1 cellular context compared by ENCODE assay signal in the genomic region with DNA sequence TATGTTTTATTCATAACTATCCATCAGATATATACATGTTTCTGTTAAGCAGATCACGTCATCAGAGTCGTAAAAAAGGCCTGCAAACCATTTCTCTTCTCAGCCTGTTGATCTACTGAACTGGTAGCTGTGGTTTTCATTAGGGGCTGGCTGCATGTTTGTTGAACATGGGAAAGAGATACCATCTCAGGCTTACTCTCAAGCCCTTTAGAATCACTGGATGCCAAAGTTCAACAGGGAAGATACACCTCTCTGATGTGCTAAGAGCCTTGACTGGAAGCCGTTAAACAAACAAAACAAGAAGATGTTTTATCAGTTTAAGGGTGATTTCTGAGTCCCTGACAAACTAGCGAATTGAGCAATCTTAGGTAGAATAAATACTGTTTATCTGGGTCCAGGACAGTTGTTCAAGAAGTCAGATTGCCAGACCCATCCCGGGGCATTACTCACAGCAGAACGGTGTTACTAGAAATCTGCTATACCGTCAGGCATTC.
A peak's percentile ranks its signal among the peaks of the same experiment; 100 is the strongest.
TF ChIP-seq lines count a peak whose summit lies in the region.

No MANE protein-coding gene starts in this region.

TF ChIP-seq in HepG2, 621 proteins besides CTCF, POLR2A, EP300 and RAD21 (continued from another document and continues in another):
- TF ChIP-seq, protein P1, sequence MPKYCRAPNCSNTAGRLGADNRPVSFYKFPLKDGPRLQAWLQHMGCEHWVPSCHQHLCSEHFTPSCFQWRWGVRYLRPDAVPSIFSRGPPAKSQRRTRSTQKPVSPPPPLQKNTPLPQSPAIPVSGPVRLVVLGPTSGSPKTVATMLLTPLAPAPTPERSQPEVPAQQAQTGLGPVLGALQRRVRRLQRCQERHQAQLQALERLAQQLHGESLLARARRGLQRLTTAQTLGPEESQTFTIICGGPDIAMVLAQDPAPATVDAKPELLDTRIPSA (CRISPR knock-in tag; IDR thresholded peaks at IDR 0.05; ENCODE audit: borderline replicate concordance) = no peak
- TF ChIP-seq LCORL (IDR thresholded peaks at IDR 0.05) = no peak
- peak; percentile 77 for TF ChIP-seq LCORL (CRISPR knock-in tag; IDR thresholded peaks at IDR 0.05)
- TF ChIP-seq, protein P2, sequence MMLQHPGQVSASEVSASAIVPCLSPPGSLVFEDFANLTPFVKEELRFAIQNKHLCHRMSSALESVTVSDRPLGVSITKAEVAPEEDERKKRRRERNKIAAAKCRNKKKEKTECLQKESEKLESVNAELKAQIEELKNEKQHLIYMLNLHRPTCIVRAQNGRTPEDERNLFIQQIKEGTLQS (CRISPR knock-in tag; IDR thresholded peaks at IDR 0.05) = 0 out of 2 replicates have a peak, but pooled peaks have one; percentile 26
- TF ChIP-seq FOXK1 (CRISPR knock-in tag; IDR thresholded peaks at IDR 0.05; ENCODE audit: borderline replicate concordance, low read depth) = peak; percentile 74; the same call in 1 of the 2 replicates
- TF ChIP-seq XRCC5 (optimal IDR thresholded peaks at IDR 0.05; ENCODE audit: low read length) = no peak
- TF ChIP-seq, protein P3, sequence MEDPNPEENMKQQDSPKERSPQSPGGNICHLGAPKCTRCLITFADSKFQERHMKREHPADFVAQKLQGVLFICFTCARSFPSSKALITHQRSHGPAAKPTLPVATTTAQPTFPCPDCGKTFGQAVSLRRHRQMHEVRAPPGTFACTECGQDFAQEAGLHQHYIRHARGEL (CRISPR knock-in tag; IDR thresholded peaks at IDR 0.05) = no peak
- TF ChIP-seq, protein P4, sequence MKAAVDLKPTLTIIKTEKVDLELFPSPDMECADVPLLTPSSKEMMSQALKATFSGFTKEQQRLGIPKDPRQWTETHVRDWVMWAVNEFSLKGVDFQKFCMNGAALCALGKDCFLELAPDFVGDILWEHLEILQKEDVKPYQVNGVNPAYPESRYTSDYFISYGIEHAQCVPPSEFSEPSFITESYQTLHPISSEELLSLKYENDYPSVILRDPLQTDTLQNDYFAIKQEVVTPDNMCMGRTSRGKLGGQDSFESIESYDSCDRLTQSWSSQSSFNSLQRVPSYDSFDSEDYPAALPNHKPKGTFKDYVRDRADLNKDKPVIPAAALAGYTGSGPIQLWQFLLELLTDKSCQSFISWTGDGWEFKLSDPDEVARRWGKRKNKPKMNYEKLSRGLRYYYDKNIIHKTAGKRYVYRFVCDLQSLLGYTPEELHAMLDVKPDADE (CRISPR knock-in tag; IDR thresholded peaks at IDR 0.05) = no peak
- peak; percentile 29; the same call in 1 of the 2 replicates for TF ChIP-seq ATF1 (CRISPR knock-in tag; IDR thresholded peaks at IDR 0.05)
- TF ChIP-seq ZNF20 (CRISPR knock-in tag; IDR thresholded peaks at IDR 0.05) = no peak
- peak; percentile 43; the same call in 1 of the 2 replicates for TF ChIP-seq HOXA5 (CRISPR knock-in tag; IDR thresholded peaks at IDR 0.05)
- no peak for TF ChIP-seq U2AF1 (optimal IDR thresholded peaks at IDR 0.05; ENCODE audit: low read depth, low read length)
- TF ChIP-seq, protein P5, sequence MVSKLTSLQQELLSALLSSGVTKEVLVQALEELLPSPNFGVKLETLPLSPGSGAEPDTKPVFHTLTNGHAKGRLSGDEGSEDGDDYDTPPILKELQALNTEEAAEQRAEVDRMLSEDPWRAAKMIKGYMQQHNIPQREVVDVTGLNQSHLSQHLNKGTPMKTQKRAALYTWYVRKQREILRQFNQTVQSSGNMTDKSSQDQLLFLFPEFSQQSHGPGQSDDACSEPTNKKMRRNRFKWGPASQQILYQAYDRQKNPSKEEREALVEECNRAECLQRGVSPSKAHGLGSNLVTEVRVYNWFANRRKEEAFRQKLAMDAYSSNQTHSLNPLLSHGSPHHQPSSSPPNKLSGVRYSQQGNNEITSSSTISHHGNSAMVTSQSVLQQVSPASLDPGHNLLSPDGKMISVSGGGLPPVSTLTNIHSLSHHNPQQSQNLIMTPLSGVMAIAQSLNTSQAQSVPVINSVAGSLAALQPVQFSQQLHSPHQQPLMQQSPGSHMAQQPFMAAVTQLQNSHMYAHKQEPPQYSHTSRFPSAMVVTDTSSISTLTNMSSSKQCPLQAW (CRISPR knock-in tag; IDR thresholded peaks at IDR 0.05) = no peak
- TF ChIP-seq ZNF878 (CRISPR knock-in tag; IDR thresholded peaks at IDR 0.05) = no peak
- peak; percentile 58; the same call in 1 of the 2 replicates for TF ChIP-seq IRF2 (CRISPR knock-in tag; IDR thresholded peaks at IDR 0.05)
- no peak for TF ChIP-seq FOXP1 (IDR thresholded peaks at IDR 0.05)
- peak; percentile 94 for TF ChIP-seq FOXP1 (CRISPR knock-in tag; IDR thresholded peaks at IDR 0.05)
- TF ChIP-seq, protein P6, sequence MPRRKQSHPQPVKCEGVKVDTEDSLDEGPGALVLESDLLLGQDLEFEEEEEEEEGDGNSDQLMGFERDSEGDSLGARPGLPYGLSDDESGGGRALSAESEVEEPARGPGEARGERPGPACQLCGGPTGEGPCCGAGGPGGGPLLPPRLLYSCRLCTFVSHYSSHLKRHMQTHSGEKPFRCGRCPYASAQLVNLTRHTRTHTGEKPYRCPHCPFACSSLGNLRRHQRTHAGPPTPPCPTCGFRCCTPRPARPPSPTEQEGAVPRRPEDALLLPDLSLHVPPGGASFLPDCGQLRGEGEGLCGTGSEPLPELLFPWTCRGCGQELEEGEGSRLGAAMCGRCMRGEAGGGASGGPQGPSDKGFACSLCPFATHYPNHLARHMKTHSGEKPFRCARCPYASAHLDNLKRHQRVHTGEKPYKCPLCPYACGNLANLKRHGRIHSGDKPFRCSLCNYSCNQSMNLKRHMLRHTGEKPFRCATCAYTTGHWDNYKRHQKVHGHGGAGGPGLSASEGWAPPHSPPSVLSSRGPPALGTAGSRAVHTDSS (CRISPR knock-in tag; conservative IDR thresholded peaks at IDR 0.05) = no peak
- TF ChIP-seq, protein P7, sequence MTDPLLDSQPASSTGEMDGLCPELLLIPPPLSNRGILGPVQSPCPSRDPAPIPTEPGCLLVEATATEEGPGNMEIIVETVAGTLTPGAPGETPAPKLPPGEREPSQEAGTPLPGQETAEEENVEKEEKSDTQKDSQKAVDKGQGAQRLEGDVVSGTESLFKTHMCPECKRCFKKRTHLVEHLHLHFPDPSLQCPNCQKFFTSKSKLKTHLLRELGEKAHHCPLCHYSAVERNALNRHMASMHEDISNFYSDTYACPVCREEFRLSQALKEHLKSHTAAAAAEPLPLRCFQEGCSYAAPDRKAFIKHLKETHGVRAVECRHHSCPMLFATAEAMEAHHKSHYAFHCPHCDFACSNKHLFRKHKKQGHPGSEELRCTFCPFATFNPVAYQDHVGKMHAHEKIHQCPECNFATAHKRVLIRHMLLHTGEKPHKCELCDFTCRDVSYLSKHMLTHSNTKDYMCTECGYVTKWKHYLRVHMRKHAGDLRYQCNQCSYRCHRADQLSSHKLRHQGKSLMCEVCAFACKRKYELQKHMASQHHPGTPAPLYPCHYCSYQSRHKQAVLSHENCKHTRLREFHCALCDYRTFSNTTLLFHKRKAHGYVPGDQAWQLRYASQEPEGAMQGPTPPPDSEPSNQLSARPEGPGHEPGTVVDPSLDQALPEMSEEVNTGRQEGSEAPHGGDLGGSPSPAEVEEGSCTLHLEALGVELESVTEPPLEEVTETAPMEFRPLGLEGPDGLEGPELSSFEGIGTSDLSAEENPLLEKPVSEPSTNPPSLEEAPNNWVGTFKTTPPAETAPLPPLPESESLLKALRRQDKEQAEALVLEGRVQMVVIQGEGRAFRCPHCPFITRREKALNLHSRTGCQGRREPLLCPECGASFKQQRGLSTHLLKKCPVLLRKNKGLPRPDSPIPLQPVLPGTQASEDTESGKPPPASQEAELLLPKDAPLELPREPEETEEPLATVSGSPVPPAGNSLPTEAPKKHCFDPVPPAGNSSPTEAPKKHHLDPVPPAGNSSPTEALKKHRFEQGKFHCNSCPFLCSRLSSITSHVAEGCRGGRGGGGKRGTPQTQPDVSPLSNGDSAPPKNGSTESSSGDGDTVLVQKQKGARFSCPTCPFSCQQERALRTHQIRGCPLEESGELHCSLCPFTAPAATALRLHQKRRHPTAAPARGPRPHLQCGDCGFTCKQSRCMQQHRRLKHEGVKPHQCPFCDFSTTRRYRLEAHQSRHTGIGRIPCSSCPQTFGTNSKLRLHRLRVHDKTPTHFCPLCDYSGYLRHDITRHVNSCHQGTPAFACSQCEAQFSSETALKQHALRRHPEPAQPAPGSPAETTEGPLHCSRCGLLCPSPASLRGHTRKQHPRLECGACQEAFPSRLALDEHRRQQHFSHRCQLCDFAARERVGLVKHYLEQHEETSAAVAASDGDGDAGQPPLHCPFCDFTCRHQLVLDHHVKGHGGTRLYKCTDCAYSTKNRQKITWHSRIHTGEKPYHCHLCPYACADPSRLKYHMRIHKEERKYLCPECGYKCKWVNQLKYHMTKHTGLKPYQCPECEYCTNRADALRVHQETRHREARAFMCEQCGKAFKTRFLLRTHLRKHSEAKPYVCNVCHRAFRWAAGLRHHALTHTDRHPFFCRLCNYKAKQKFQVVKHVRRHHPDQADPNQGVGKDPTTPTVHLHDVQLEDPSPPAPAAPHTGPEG (CRISPR knock-in tag; IDR thresholded peaks at IDR 0.05) = no peak
- no peak for TF ChIP-seq ZNF570 (CRISPR knock-in tag; IDR thresholded peaks at IDR 0.05; ENCODE audit: borderline replicate concordance)
- no peak for TF ChIP-seq RBM22 (optimal IDR thresholded peaks at IDR 0.05; ENCODE audit: low read length)
- no peak for TF ChIP-seq ARNT2 (CRISPR knock-in tag; IDR thresholded peaks at IDR 0.05; ENCODE audit: low read depth)
- TF ChIP-seq ERF (CRISPR knock-in tag; IDR thresholded peaks at IDR 0.05) = peak; percentile 53; the same call in 1 of the 2 replicates
- no peak for TF ChIP-seq TOE1 (CRISPR knock-in tag; IDR thresholded peaks at IDR 0.05)
- no peak for TF ChIP-seq ZNF589 (CRISPR knock-in tag; conservative IDR thresholded peaks at IDR 0.05)
- TF ChIP-seq ETV5 (CRISPR knock-in tag; IDR thresholded peaks at IDR 0.05; ENCODE audit: borderline replicate concordance) = no peak
- TF ChIP-seq MBD4 (IDR thresholded peaks at IDR 0.05; ENCODE audit: borderline replicate concordance, low read length) = peak; percentile 67; the same call in 1 of the 2 replicates
- TF ChIP-seq ZNF724P (CRISPR knock-in tag; IDR thresholded peaks at IDR 0.05; ENCODE audit: borderline replicate concordance) = no peak
- no peak for TF ChIP-seq CC2D1A (CRISPR knock-in tag; IDR thresholded peaks at IDR 0.05)
- peak; percentile 67 to 79; a peak in 3 of 4 replicates for TF ChIP-seq NR2F1 (CRISPR knock-in tag; IDR thresholded peaks at IDR 0.05)
- TF ChIP-seq, protein P8, sequence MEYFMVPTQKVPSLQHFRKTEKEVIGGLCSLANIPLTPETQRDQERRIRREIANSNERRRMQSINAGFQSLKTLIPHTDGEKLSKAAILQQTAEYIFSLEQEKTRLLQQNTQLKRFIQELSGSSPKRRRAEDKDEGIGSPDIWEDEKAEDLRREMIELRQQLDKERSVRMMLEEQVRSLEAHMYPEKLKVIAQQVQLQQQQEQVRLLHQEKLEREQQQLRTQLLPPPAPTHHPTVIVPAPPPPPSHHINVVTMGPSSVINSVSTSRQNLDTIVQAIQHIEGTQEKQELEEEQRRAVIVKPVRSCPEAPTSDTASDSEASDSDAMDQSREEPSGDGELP (IDR thresholded peaks at IDR 0.05; ENCODE audit: borderline replicate concordance, low read depth) = peak; percentile 34; the same call in 1 of the 2 replicates
- no peak for TF ChIP-seq CCDC6 (CRISPR knock-in tag; IDR thresholded peaks at IDR 0.05)
- no peak for TF ChIP-seq JUN (CRISPR knock-in tag; IDR thresholded peaks at IDR 0.05)
- TF ChIP-seq, protein P9, sequence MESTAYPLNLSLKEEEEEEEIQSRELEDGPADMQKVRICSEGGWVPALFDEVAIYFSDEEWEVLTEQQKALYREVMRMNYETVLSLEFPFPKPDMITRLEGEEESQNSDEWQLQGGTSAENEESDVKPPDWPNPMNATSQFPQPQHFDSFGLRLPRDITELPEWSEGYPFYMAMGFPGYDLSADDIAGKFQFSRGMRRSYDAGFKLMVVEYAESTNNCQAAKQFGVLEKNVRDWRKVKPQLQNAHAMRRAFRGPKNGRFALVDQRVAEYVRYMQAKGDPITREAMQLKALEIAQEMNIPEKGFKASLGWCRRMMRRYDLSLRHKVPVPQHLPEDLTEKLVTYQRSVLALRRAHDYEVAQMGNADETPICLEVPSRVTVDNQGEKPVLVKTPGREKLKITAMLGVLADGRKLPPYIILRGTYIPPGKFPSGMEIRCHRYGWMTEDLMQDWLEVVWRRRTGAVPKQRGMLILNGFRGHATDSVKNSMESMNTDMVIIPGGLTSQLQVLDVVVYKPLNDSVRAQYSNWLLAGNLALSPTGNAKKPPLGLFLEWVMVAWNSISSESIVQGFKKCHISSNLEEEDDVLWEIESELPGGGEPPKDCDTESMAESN (CRISPR knock-in tag; conservative IDR thresholded peaks at IDR 0.05) = peak; percentile 68; the same call in 1 of the 2 replicates
- peak; percentile 92 for TF ChIP-seq CEBPG (CRISPR knock-in tag; IDR thresholded peaks at IDR 0.05)
- no peak for TF ChIP-seq MEF2D (CRISPR knock-in tag; IDR thresholded peaks at IDR 0.05)
- TF ChIP-seq GABPA (IDR thresholded peaks at IDR 0.05; ENCODE audit: low read depth, low read length) = no peak
- 0 out of 2 replicates have a peak, but pooled peaks have one; percentile 41 for TF ChIP-seq GABPA (CRISPR knock-in tag; IDR thresholded peaks at IDR 0.05; ENCODE audit: low read depth)
- no peak for TF ChIP-seq DR1 (CRISPR knock-in tag; IDR thresholded peaks at IDR 0.05)
- TF ChIP-seq SPEN (CRISPR knock-in tag; IDR thresholded peaks at IDR 0.05; ENCODE audit: low read depth) = 0 out of 2 replicates have a peak, but pooled peaks have one; percentile 23
- TF ChIP-seq, protein P10, sequence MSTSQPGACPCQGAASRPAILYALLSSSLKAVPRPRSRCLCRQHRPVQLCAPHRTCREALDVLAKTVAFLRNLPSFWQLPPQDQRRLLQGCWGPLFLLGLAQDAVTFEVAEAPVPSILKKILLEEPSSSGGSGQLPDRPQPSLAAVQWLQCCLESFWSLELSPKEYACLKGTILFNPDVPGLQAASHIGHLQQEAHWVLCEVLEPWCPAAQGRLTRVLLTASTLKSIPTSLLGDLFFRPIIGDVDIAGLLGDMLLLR (CRISPR knock-in tag; IDR thresholded peaks at IDR 0.05) = no peak
- TF ChIP-seq, protein P11, sequence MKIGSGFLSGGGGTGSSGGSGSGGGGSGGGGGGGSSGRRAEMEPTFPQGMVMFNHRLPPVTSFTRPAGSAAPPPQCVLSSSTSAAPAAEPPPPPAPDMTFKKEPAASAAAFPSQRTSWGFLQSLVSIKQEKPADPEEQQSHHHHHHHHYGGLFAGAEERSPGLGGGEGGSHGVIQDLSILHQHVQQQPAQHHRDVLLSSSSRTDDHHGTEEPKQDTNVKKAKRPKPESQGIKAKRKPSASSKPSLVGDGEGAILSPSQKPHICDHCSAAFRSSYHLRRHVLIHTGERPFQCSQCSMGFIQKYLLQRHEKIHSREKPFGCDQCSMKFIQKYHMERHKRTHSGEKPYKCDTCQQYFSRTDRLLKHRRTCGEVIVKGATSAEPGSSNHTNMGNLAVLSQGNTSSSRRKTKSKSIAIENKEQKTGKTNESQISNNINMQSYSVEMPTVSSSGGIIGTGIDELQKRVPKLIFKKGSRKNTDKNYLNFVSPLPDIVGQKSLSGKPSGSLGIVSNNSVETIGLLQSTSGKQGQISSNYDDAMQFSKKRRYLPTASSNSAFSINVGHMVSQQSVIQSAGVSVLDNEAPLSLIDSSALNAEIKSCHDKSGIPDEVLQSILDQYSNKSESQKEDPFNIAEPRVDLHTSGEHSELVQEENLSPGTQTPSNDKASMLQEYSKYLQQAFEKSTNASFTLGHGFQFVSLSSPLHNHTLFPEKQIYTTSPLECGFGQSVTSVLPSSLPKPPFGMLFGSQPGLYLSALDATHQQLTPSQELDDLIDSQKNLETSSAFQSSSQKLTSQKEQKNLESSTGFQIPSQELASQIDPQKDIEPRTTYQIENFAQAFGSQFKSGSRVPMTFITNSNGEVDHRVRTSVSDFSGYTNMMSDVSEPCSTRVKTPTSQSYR (CRISPR knock-in tag; IDR thresholded peaks at IDR 0.05; ENCODE audit: borderline replicate concordance) = peak; percentile 53; the same call in 1 of the 2 replicates
- TF ChIP-seq ARHGAP35 (CRISPR knock-in tag; IDR thresholded peaks at IDR 0.05; ENCODE audit: borderline replicate concordance) = no peak
